Comparison of ENCODE assay signal across 10 cellular contexts in the genomic region with DNA sequence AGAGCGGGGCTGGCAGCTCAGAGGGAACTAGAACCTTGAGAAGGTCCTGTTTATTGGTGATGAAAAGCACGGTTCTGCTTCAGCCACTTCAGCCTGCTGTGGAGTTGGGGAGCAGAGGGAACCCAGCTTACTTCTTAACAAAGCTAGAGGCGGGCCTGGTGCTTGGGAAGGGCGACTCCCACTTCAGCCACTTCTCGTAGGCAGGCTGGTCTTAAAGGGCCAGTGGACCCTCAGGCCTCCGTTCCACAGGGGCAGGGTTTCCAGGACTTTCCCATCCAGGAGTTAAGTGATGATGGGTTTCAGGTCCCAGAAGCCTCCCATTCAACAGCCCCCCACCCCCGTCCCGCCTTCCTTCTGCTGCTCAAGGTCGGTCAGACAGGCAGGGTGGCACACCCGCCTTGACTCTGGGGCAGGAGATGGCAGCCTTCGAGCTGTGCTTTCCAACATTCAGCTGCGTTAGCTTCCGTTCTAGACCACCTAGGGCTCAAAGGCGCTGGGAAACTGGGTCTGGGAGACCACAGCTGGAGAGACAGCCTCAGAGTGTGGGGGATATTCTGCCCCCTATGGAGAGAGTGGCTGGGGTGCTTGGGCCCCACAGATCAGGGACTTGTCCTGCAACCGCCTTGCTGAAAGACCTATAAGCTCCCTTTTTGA. TPM values are rescaled to one million over a fixed set of nuclear protein-coding genes. Genes with fewer than 3 reads are reported as not detected.
DNase-seq lines count a peak whose midpoint lies in the region; ATAC-seq and TF ChIP-seq lines count a peak whose summit lies in the region.
"Had no signal": no experiment of that assay in that cellular context is flagged by ENCODE, and none has a peak within 500 bp of the region (broad histone marks: within the 10 kb centered on the region; RNA-seq: fewer than 3 reads in every experiment).

No MANE protein-coding gene starts in this region.

- peaks cover 25% of the 10 kb centered on the region; the same call in 1 of the 2 replicates for H3F3A ChIP-seq in GM23338 (replicated peaks; ENCODE audit: low read depth)

- peaks cover 35% of the 10 kb centered on the region for H3K4me1 Mint-ChIP-seq in GM23338
- H3K4me1 Mint-ChIP-seq in activated T-helper 17 cell treated with anti-CD3 and anti-CD28 coated beads, Interleukin-2, amount 50 U/mL, for 72 hours, result peaks cover 27% of the 10 kb centered on the region

- ATAC-seq in DND-41 (ENCODE audit: insufficient read depth, low read depth) (no peak), GM23338 (peak; percentile 35), HG03439 (IDR thresholded peaks at IDR 0.05; ENCODE audit: unreplicated experiment) (no peak), HG02763 (IDR thresholded peaks at IDR 0.05; ENCODE audit: unreplicated experiment) (no peak)
- ATAC-seq in activated T-helper 17 cell treated with anti-CD3 and anti-CD28 coated beads, Interleukin-2, amount 50 U/mL, for 72 hours (replicated peaks), result no peak

- H3K9me3 Mint-ChIP-seq in GM23338, result peaks cover 4% of the 10 kb centered on the region; the same call in 1 of the 3 replicates
- H3K9me3 Mint-ChIP-seq in activated T-helper 17 cell treated with anti-CD3 and anti-CD28 coated beads, Interleukin-2, amount 50 U/mL, for 72 hours, result no peaks in the 10 kb centered on the region

- H4K20me1 ChIP-seq in DND-41 (ENCODE audit: insufficient read depth, low read length) (peaks cover 42% of the 10 kb centered on the region), GM23338 (replicated peaks; ENCODE audit: insufficient read depth) (no peaks in the 10 kb centered on the region)

- no peak overlapping the region for H2AK5ac ChIP-seq in mesendoderm (ENCODE audit: low read length)

- H3K36me3 ChIP-seq in DND-41 (ENCODE audit: insufficient read depth, low read length), result peaks cover 24% of the 10 kb centered on the region
- no peaks in the 10 kb centered on the region for H3K36me3 ChIP-seq in GM23338 (ENCODE audit: insufficient read depth)
- no peaks in the 10 kb centered on the region for H3K36me3 ChIP-seq in mesendoderm (ENCODE audit: control insufficient read depth, insufficient read depth, low read length)

- H3K27ac ChIP-seq in DND-41 (ENCODE audit: low read length) (no peak overlapping the region), GM23338 (ENCODE audit: low read depth) (no peak overlapping the region), mesendoderm (ENCODE audit: low read depth, low read length) (no peak overlapping the region)

- no peak overlapping the region for H3K18ac ChIP-seq in mesendoderm (ENCODE audit: low read length)

- H3K4me3 ChIP-seq in DND-41 (ENCODE audit: low read depth in 1 of 2, low read length in 2 of 2), result no peak overlapping the region
- H3K4me3 ChIP-seq in GM23338, result peak overlapping the region; percentile 63
- no peak overlapping the region for H3K4me3 ChIP-seq in mesendoderm (ENCODE audit: low read length)

- peaks cover 50% of the 10 kb centered on the region for H3K4me1 ChIP-seq in DND-41 (ENCODE audit: insufficient read depth, low read length)
- H3K4me1 ChIP-seq in GM23338 (ENCODE audit: insufficient read depth), result peaks cover 43% of the 10 kb centered on the region
- peaks cover 12% of the 10 kb centered on the region for H3K4me1 ChIP-seq in mesendoderm (ENCODE audit: control insufficient read depth, low read depth, low read length)

- TF ChIP-seq CTCF in DND-41 (IDR thresholded peaks at IDR 0.05; ENCODE audit: borderline replicate concordance, extremely low read depth, low read length, poor library complexity, severe bottlenecking) (no peak), GM23338 (conservative IDR thresholded peaks at IDR 0.05; ENCODE audit: low read depth in 2 of 2) (0 out of 4 replicates have a peak, but pooled peaks of 1 of the 2 experiments have one; percentile 1)

- H3K9me3 ChIP-seq in DND-41 (ENCODE audit: insufficient read depth, low read length, severe bottlenecking), result no peaks in the 10 kb centered on the region
- H3K9me3 ChIP-seq: stomach had no signal

- H4K5ac ChIP-seq in mesendoderm (ENCODE audit: low read length), result no peak overlapping the region

- H3K27ac Mint-ChIP-seq in GM23338, result no peak overlapping the region
- H3K27ac Mint-ChIP-seq in activated T-helper 17 cell treated with anti-CD3 and anti-CD28 coated beads, Interleukin-2, amount 50 U/mL, for 72 hours, result peak overlapping the region; percentile 94

- no peak overlapping the region for H4K8ac ChIP-seq in mesendoderm (ENCODE audit: low read depth, low read length)

- H3K79me1 ChIP-seq in mesendoderm (ENCODE audit: low read length), result no peaks in the 10 kb centered on the region

- peak overlapping the region; percentile 75 for H3K56ac ChIP-seq in mesendoderm (ENCODE audit: low read length)

- H3K27me3 Mint-ChIP-seq in GM23338 (ENCODE audit: insufficient read depth, low read depth, poor library complexity), result peaks cover 64% of the 10 kb centered on the region
- no peaks in the 10 kb centered on the region for H3K27me3 Mint-ChIP-seq in activated T-helper 17 cell treated with anti-CD3 and anti-CD28 coated beads, Interleukin-2, amount 50 U/mL, for 72 hours

- H3K4me2 ChIP-seq in DND-41 (ENCODE audit: insufficient read depth, low read length), result 0 out of 2 replicates have a peak overlapping the region, but pooled peaks have one; percentile 89
- peak overlapping the region; percentile 89 for H3K4me2 ChIP-seq in GM23338
- peak overlapping the region; percentile 33 for H3K4me2 ChIP-seq in mesendoderm (ENCODE audit: low read length)

- no peak overlapping the region for H2AFZ ChIP-seq in DND-41 (ENCODE audit: low read depth, low read length)
- peak overlapping the region; percentile 2; the same call in 1 of the 2 replicates for H2AFZ ChIP-seq in GM23338

- DNase-seq in DND-41, result no peak
- DNase-seq in GM23338 (ENCODE audit: low spot score), result peak; percentile 75
- DNase-seq in mesendoderm, result peak; percentile 46
- DNase-seq in NK-92 treated with Interleukin-12 subunit alpha and Interleukin-12 subunit beta, amount 100 ng/mL, for 24 hours (lab: John Stamatoyannopoulos, UW), result no peak
- no peak for DNase-seq in 8988T
- DNase-seq: NCI-H82, stomach had no signal

- WGBS in mesendoderm (ENCODE audit: extremely low coverage, insufficient coverage, low lambda C conversion rate), result no CpG with 5 or more reads among the region's 15 CpGs

- peaks cover 29% of the 10 kb centered on the region for H3K79me2 ChIP-seq in DND-41 (ENCODE audit: insufficient read depth, low read length)
- H3K79me2 ChIP-seq in GM23338 (replicated peaks; ENCODE audit: insufficient read depth), result no peaks in the 10 kb centered on the region
- H3K79me2 ChIP-seq in mesendoderm (ENCODE audit: control insufficient read depth, insufficient read depth, low read length), result no peaks in the 10 kb centered on the region

- H3K9ac ChIP-seq in DND-41 (ENCODE audit: low read depth, low read length) (no peak overlapping the region), mesendoderm (ENCODE audit: low read length) (peak overlapping the region; percentile 19)

- peak overlapping the region; percentile 58 for H3K4me3 Mint-ChIP-seq in GM23338
- peak overlapping the region; percentile 92 for H3K4me3 Mint-ChIP-seq in activated T-helper 17 cell treated with anti-CD3 and anti-CD28 coated beads, Interleukin-2, amount 50 U/mL, for 72 hours

- H2BK15ac ChIP-seq in mesendoderm (replicated peaks; ENCODE audit: low read depth), result no peak overlapping the region

- H2BK120ac ChIP-seq in mesendoderm (ENCODE audit: low read depth, low read length), result no peak overlapping the region

- no peak overlapping the region for H2BK5ac ChIP-seq in mesendoderm (ENCODE audit: low read length)

- no peaks in the 10 kb centered on the region for H3K36me3 Mint-ChIP-seq in GM23338 (ENCODE audit: low read depth)
- peaks cover 91% of the 10 kb centered on the region for H3K36me3 Mint-ChIP-seq in activated T-helper 17 cell treated with anti-CD3 and anti-CD28 coated beads, Interleukin-2, amount 50 U/mL, for 72 hours (ENCODE audit: low read depth)

- H3K9me2 ChIP-seq in GM23338 (ENCODE audit: insufficient read depth), result no peaks in the 10 kb centered on the region

- H3K27me3 ChIP-seq in DND-41 (ENCODE audit: insufficient read depth, low read length, poor library complexity) (peaks cover 33% of the 10 kb centered on the region), GM23338 (ENCODE audit: insufficient read depth) (peaks cover 74% of the 10 kb centered on the region), mesendoderm (ENCODE audit: insufficient read depth, low read length, poor library complexity) (peaks cover 27% of the 10 kb centered on the region)

- no peak overlapping the region for H3K4ac ChIP-seq in mesendoderm (ENCODE audit: low read depth, low read length)

- peak overlapping the region; percentile 34 for H3K23ac ChIP-seq in mesendoderm (ENCODE audit: low read length)

TF ChIP-seq in GM23338, 12 proteins besides CTCF, POLR2A, EP300 and RAD21 (continues in another document):
- TF ChIP-seq CREB1 (CRISPR knock-in tag; IDR thresholded peaks at IDR 0.05; ENCODE audit: low read depth) (no peak), JUNB (IDR thresholded peaks at IDR 0.05; ENCODE audit: unreplicated experiment) (no peak)

RNA-seq across cellular contexts. Expression of a gene that starts 3.4 kb away (rescaled TPM):
- 0.12 and 0.73 TPM in 2 replicates for total RNA-seq in GM23338 (2014; rRNA removed; shearing (Covaris generic))
- 0.23 and 0.26 TPM in 2 replicates for polyA plus RNA-seq in GM23338 (2016; fragmentation: Nextera tagmentation; extraction: Ambion mirVana)
- 100 to 1,000 TPM; 116 to 145 TPM for total RNA-seq in activated T-helper 17 cell treated with anti-CD3 and anti-CD28 coated beads, Interleukin-2, amount 50 U/mL, for 72 hours
- polyA plus RNA-seq in mesendoderm (2013, experiment 1 of 2), result 0.53 TPM
- 0.67 TPM for polyA plus RNA-seq in mesendoderm (2013, experiment 2 of 2)

Comparison
In these comparisons a context has a peak if more than half of its experiments do, and no peak if none do; other contexts are left out.
1. DNase-seq: peak in GM23338 (single experiment) and mesendoderm (single experiment); none in DND-41 (single experiment), NK-92 treated with Interleukin-12 subunit alpha and Interleukin-12 subunit beta, amount 100 ng/mL, for 24 hours (single experiment) and 8988T (single experiment).
2. H3K4me2 ChIP-seq: peak in every context shown above with its lines; median percentile 89 in DND-41; 89 in GM23338; 33 in mesendoderm.
3. RNA of a gene that starts 3.4 kb away (total RNA-seq): 116 to 145 TPM in activated T-helper 17 cell treated with anti-CD3 and anti-CD28 coated beads, Interleukin-2, amount 50 U/mL, for 72 hours; 0.12 to 0.73 TPM in GM23338; every median in the first group is over 10 times any median in the second.